In the genomic region with DNA sequence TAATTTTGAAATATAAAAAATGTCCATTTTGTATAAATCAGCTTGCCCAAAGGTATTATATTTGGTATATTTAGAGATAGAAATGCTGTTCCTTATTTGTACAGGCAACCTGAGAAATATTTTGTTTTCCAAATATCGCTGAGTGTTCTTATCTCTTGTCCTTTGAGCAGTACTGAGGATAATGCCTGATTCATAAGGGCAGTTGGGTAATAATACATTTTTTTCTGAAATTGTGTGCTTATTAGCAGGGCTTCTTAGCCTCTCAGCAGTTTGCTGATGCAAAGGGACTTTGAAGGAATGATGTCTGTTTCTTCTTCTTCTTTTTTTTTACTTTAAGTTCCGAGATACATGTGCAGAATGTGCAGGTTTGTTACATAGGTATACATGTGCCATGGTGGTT, we compare ENCODE assay signal across 19 cellular contexts.
DNase-seq lines count a peak whose midpoint lies in the region; ATAC-seq and TF ChIP-seq lines count a peak whose summit lies in the region.
"Had no signal": no experiment of that assay in that cellular context is flagged by ENCODE, and none has a peak within 500 bp of the region (broad histone marks: within the 10 kb centered on the region; RNA-seq: fewer than 3 reads in every experiment).

No MANE protein-coding gene starts in this region.

- BruUV-seq in IMR-90 (replicated peaks; lab: Mats Ljungman, UMichigan) (no TSS peak), mammary epithelial cell (replicated peaks; lab: Mats Ljungman, UMichigan) (no TSS peak)

- H3K9me3 ChIP-seq in IMR-90 (ENCODE audit: control insufficient read depth, insufficient read depth, low read length) = no peaks in the 10 kb centered on the region
- no peaks in the 10 kb centered on the region for H3K9me3 ChIP-seq in mammary epithelial cell (replicated peaks; ENCODE audit: insufficient read depth, low read length)

- no peak overlapping the region for H3K56ac ChIP-seq in IMR-90 (ENCODE audit: extremely low read depth, insufficient read depth, low read length)

- no peak for TF ChIP-seq CTCF in IMR-90 (conservative IDR thresholded peaks at IDR 0.05; ENCODE audit: low read depth, low read length)
- TF ChIP-seq CTCF in mammary epithelial cell (conservative IDR thresholded peaks at IDR 0.05 in 1 of 2, IDR thresholded peaks at IDR 0.05 in 1 of 2; ENCODE audit: extremely low read depth in 1 of 2, insufficient read depth in 1 of 2, low read depth in 1 of 2, low read length in 2 of 2) = no peak

- peaks cover 4% of the 10 kb centered on the region for H3K9me1 ChIP-seq in IMR-90 (ENCODE audit: insufficient read depth, low read length)

- CTCF ChIA-PET in IMR-90 (lab: Yijun Ruan, JAX) (no interaction called here), mammary epithelial cell (lab: Charles Lee; ENCODE audit: low non-redundant PET) (no interaction called here)

- peak; percentile 49 for DNase-seq in IMR-90
- DNase-seq in mammary epithelial cell = no peak
- peak; percentile 64 for DNase-seq in foreskin melanocyte
- no peak for DNase-seq in sciatic nerve (ENCODE audit: low spot score)
- no peak for DNase-seq in SHP77 (lab: John Stamatoyannopoulos, UW)
- DNase-seq in kidney tubule cell (ENCODE audit: low spot score) = no peak
- DNase-seq in kidney glomerular epithelial cell (lab: John Stamatoyannopoulos, UW) = no peak
- DNase-seq: activated B cell treated with CpG ODN at 0.5 μM for 24 hours; activated CD4-positive, alpha-beta T cell treated with anti-CD3 and anti-CD28 coated beads, Interleukin-2, amount 50 U/mL, for 4 hours; activated CD8-positive, alpha-beta memory T cell treated with anti-CD3 and anti-CD28 coated beads, Interleukin-2, amount 50 U/mL, for 48 hours; activated naive CD8-positive, alpha-beta T cell treated with anti-CD3 and anti-CD28 coated beads, Interleukin-2, amount 50 U/mL, for 24 hours; CD8-positive, alpha-beta T cell; natural killer cell; NCI-H1417; NCI-H2081 treated with DMSO at 0.1 percent for 48 hours; NCI-H510A; stimulated activated CD8-positive, alpha-beta memory T cell treated with anti-CD3 and anti-CD28 coated beads, Interleukin-4, amount 100 ng/mL, for 48 hours; T1000 had no signal

- in situ Hi-C loops in IMR-90 (cut with MboI; ENCODE audit: low sequenced_read_pairs) (no loop called here), mammary epithelial cell (cut with MboI; ENCODE audit: low sequenced_read_pairs in 2 of 2) (no loop called here)

- H3K4ac ChIP-seq in IMR-90 (ENCODE audit: low read depth, low read length) = no peak overlapping the region

- no peak overlapping the region for H2BK120ac ChIP-seq in IMR-90 (ENCODE audit: low read depth, low read length)

- H2AK5ac ChIP-seq in IMR-90 (ENCODE audit: low read depth, low read length) = no peak overlapping the region

- intact Hi-C loops in IMR-90 (cut with micrococcal nuclease) (no loop called here), mammary epithelial cell (cut with micrococcal nuclease) (no loop called here), sciatic nerve (cut with DNase I) (no loop called here)

- no peak overlapping the region for H2AK9ac ChIP-seq in IMR-90 (replicated peaks; ENCODE audit: low read depth, low read length, poor library complexity)

- H2BK5ac ChIP-seq in IMR-90 (ENCODE audit: low read depth, low read length, poor library complexity, severe bottlenecking) = no peak overlapping the region

- H3K4me2 ChIP-seq in IMR-90 (ENCODE audit: low read depth, low read length) = no peak overlapping the region
- peak overlapping the region; percentile 66 for H3K4me2 ChIP-seq in mammary epithelial cell (ENCODE audit: insufficient read depth, low read depth, low read length)

- H2AFZ ChIP-seq in IMR-90 (replicated peaks; ENCODE audit: low read length, poor library complexity) (no peak overlapping the region), mammary epithelial cell (ENCODE audit: low read depth, low read length) (no peak overlapping the region)

- H3K79me2 ChIP-seq in mammary epithelial cell (ENCODE audit: insufficient read depth, low read length) = peaks cover 63% of the 10 kb centered on the region

- no peak overlapping the region for H3K23ac ChIP-seq in IMR-90 (ENCODE audit: low read depth, low read length)

- WGBS in IMR-90 (ENCODE audit: extremely low coverage in 2 of 2, insufficient read length in 1 of 2), 2 experiments = no CpG with 5 or more reads among the region's 2 CpGs
- WGBS in mammary epithelial cell (ENCODE audit: low coverage, missing lambda C conversion rate) = 86% methylated on average over 2 of the region's 2 CpGs

- H4K8ac ChIP-seq in IMR-90 (ENCODE audit: low read depth in 2 of 2, low read length in 2 of 2) = no peak overlapping the region

- H3K27ac ChIP-seq in IMR-90 (ENCODE audit: insufficient read depth, low read length) = no peak overlapping the region
- H3K27ac ChIP-seq in mammary epithelial cell (ENCODE audit: insufficient read depth, low read depth, low read length) = peak overlapping the region; percentile 74
- H3K27ac ChIP-seq: cardiac muscle cell had no signal

- dilution Hi-C loops in IMR-90 (cut with HindIII; ENCODE audit: low sequenced_read_pairs, unreplicated experiment) = no loop called here
- dilution Hi-C loops in mammary epithelial cell (cut with HindIII; ENCODE audit: low sequenced_read_pairs) = no loop called here

- peaks cover 14% of the 10 kb centered on the region for H3K4me1 ChIP-seq in IMR-90 (ENCODE audit: control insufficient read depth, insufficient read depth, low read length)
- H3K4me1 ChIP-seq in mammary epithelial cell (ENCODE audit: insufficient read depth, low read length) = peaks cover 62% of the 10 kb centered on the region

- H2BK15ac ChIP-seq in IMR-90 (ENCODE audit: low read depth, low read length) = no peak overlapping the region

- TF ChIP-seq POLR2A in IMR-90 (IDR thresholded peaks at IDR 0.05; ENCODE audit: low read depth, low read length) = no peak

- H4K91ac ChIP-seq in IMR-90 (ENCODE audit: insufficient read depth, low read depth, low read length) = no peak overlapping the region

- H3K79me1 ChIP-seq in IMR-90 (ENCODE audit: low read depth in 1 of 2, low read length in 2 of 2) = peaks cover 18 to 27% of the 10 kb centered on the region in 2 experiments; a peak in 3 of 4 replicates

- TF ChIP-seq RAD21 in IMR-90 (IDR thresholded peaks at IDR 0.05; ENCODE audit: low read length) = no peak

- H4K20me1 ChIP-seq in IMR-90 (ENCODE audit: insufficient read depth, low read length) (no peaks in the 10 kb centered on the region; the same call in 1 of the 2 replicates), mammary epithelial cell (ENCODE audit: insufficient read depth, low read length) (no peaks in the 10 kb centered on the region)

- no peaks in the 10 kb centered on the region for H3K36me3 ChIP-seq in IMR-90 (ENCODE audit: control insufficient read depth, insufficient read depth, low read length)
- H3K36me3 ChIP-seq in mammary epithelial cell (ENCODE audit: insufficient read depth, low read length) = no peaks in the 10 kb centered on the region
- H3K36me3 ChIP-seq: cardiac muscle cell had no signal

- no peak overlapping the region for H2BK20ac ChIP-seq in IMR-90 (ENCODE audit: low read depth, low read length)

- ATAC-seq in IMR-90 (ENCODE audit: low read depth) (no peak; the same call in 1 of the 2 replicates), sciatic nerve (peak; percentile 73)
- ATAC-seq: activated naive CD8-positive, alpha-beta T cell treated with anti-CD3 and anti-CD28 coated beads, Interleukin-2, amount 50 U/mL, for 24 hours; CD8-positive, alpha-beta T cell; natural killer cell had no signal

- no peak overlapping the region for H3K18ac ChIP-seq in IMR-90 (ENCODE audit: low read depth, low read length)

- H3K14ac ChIP-seq in IMR-90 (replicated peaks; ENCODE audit: low read depth, low read length) = no peak overlapping the region

- no peaks in the 10 kb centered on the region for H3K27me3 ChIP-seq in IMR-90 (ENCODE audit: control insufficient read depth, insufficient read depth, low read length)
- H3K27me3 ChIP-seq in mammary epithelial cell (ENCODE audit: insufficient read depth, low read length) = no peaks in the 10 kb centered on the region
- H3K27me3 ChIP-seq: cardiac muscle cell had no signal

- H3K4me3 ChIP-seq in IMR-90 (ENCODE audit: insufficient read depth, low read depth, low read length) (no peak overlapping the region), mammary epithelial cell (replicated peaks in 1 of 3; ENCODE audit: insufficient read depth in 1 of 3, low read depth in 2 of 3, low read length in 3 of 3) (no peak overlapping the region)
- H3K4me3 ChIP-seq: cardiac muscle cell had no signal

- no peak overlapping the region for H4K5ac ChIP-seq in IMR-90 (ENCODE audit: low read depth, low read length)

- H3K9ac ChIP-seq in IMR-90 (ENCODE audit: low read depth, low read length) (no peak overlapping the region), mammary epithelial cell (ENCODE audit: insufficient read depth, low read length) (no peak overlapping the region)

- POLR2A ChIA-PET in IMR-90 (lab: Charles Lee; ENCODE audit: unreplicated experiment) = no interaction called here

TF ChIP-seq in IMR-90, 13 proteins besides CTCF, POLR2A, EP300 and RAD21:
- TF ChIP-seq, protein P1, sequence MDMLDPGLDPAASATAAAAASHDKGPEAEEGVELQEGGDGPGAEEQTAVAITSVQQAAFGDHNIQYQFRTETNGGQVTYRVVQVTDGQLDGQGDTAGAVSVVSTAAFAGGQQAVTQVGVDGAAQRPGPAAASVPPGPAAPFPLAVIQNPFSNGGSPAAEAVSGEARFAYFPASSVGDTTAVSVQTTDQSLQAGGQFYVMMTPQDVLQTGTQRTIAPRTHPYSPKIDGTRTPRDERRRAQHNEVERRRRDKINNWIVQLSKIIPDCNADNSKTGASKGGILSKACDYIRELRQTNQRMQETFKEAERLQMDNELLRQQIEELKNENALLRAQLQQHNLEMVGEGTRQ (IDR thresholded peaks at IDR 0.05; ENCODE audit: low read depth, low read length) = no peak
- TF ChIP-seq CEBPB (IDR thresholded peaks at IDR 0.05; ENCODE audit: low read depth, low read length) (peak; percentile 73), BHLHE40 (IDR thresholded peaks at IDR 0.05; ENCODE audit: low read depth, low read length) (no peak)

Comparison
In these comparisons a context has a peak if more than half of its experiments do, and no peak if none do; other contexts are left out.
1. DNase-seq: peak in IMR-90 (single experiment) and foreskin melanocyte (single experiment); none in mammary epithelial cell (single experiment), sciatic nerve (single experiment), SHP77 (0 of 2), kidney tubule cell (single experiment) and kidney glomerular epithelial cell (single experiment).